In genomic region chr17:512926-513325, GRCh38 we compare ENCODE assay signal across 1 cellular context.
A peak's percentile ranks its signal among the peaks of the same experiment; 100 is the strongest.
TF ChIP-seq lines count a peak whose summit lies in the region.

No MANE protein-coding gene starts in this region.

TF ChIP-seq in SK-N-SH treated with all-trans-retinoic acid at 6 μM for 48 hours, 23 proteins besides CTCF, POLR2A, EP300 and RAD21 (continued from another document):
- TF ChIP-seq ZC3H10 (CRISPR knock-in tag; IDR thresholded peaks at IDR 0.05), result no peak
- TF ChIP-seq ESRRG (CRISPR knock-in tag; IDR thresholded peaks at IDR 0.05), result no peak
- TF ChIP-seq TCF4 (CRISPR knock-in tag; IDR thresholded peaks at IDR 0.05; ENCODE audit: borderline replicate concordance), result peak; percentile 95
- TF ChIP-seq ZFP30 (CRISPR knock-in tag; IDR thresholded peaks at IDR 0.05), result no peak
- peak; percentile 59; the same call in 1 of the 2 replicates for TF ChIP-seq ISL1 (CRISPR knock-in tag; IDR thresholded peaks at IDR 0.05)
- no peak for TF ChIP-seq PATZ1 (CRISPR knock-in tag; IDR thresholded peaks at IDR 0.05; ENCODE audit: borderline replicate concordance)
- TF ChIP-seq ZNF70 (CRISPR knock-in tag; IDR thresholded peaks at IDR 0.05), result no peak
- no peak for TF ChIP-seq CREB5 (CRISPR knock-in tag; IDR thresholded peaks at IDR 0.05; ENCODE audit: low read depth)
- no peak for TF ChIP-seq ZNF565 (CRISPR knock-in tag; conservative IDR thresholded peaks at IDR 0.05; ENCODE audit: low read depth)
- TF ChIP-seq SNAI2 (CRISPR knock-in tag; IDR thresholded peaks at IDR 0.05), result 0 out of 2 replicates have a peak, but pooled peaks have one; percentile 66
